ENCODE assay signal across 17 cellular contexts in the genomic region with DNA sequence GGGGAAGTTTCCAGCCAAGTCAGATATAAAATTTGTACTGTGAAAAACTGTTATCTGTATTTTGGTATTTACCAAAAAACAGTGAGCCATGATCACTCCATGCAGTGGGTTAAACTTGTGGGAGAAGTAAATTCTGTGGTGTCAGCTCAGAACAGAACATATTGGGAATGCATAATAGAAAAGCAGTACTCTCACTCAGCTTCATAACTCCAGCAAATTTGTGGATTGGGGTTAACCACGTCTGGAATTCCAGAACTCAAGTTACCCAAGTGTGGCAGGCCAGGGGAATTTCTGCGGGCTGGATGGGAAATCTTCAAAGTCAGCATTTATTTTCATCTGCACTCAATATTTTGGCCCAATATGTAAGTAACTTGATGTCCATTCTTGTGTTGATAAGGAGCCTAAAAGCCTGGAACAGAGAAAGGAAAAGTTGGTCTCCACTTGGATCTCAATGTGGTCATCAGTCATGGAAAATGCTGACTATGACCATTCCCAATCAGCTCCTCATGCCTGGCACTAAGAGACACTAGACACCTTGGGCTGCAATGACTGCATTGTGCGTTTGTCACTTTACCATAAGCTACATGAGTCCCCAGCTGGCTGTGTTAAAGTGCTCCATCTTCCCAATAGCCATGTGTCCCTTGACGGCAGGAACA. TPM values are rescaled to one million over a fixed set of nuclear protein-coding genes. Genes with fewer than 3 reads are reported as not detected.
DNase-seq lines count a peak whose midpoint lies in the region; ATAC-seq and TF ChIP-seq lines count a peak whose summit lies in the region.
"Had no signal": no experiment of that assay in that cellular context is flagged by ENCODE, and none has a peak within 500 bp of the region (broad histone marks: within the 10 kb centered on the region; RNA-seq: fewer than 3 reads in every experiment).

No MANE protein-coding gene starts in this region.

- no peaks in the 10 kb centered on the region for H3K9me2 ChIP-seq in GM23248 (ENCODE audit: insufficient read depth)

- in situ Hi-C loops in GM23248 (cut with MboI): no loop called here

- 50 to 55% methylated on average over 4 of the region's 4 CpGs for WGBS in GM23248 (ENCODE audit: low coverage in 1 of 2, low lambda C conversion rate in 2 of 2, missing lambda C conversion rate in 2 of 2), 2 experiments

- H3K4me2 ChIP-seq in GM23248 (ENCODE audit: unreplicated experiment): no peak overlapping the region

- peak; percentile 51 for DNase-seq in GM23248
- peak; percentile 14 for DNase-seq in amniotic stem cell (lab: John Stamatoyannopoulos, UW)
- peak; percentile 69 for DNase-seq in hepatic stellate cell (ENCODE audit: low spot score)
- no peak for DNase-seq in thoracic aorta (ENCODE audit: low spot score)
- no peak for DNase-seq in NCI-H345 (lab: John Stamatoyannopoulos, UW)
- no peak for DNase-seq in Kasumi-1 (lab: John Stamatoyannopoulos, UW)
- DNase-seq in stimulated activated naive CD4-positive, alpha-beta T cell treated with Interleukin-2 at 50 U/mL for 16 hours (lab: John Stamatoyannopoulos, UW): no peak
- DNase-seq: activated CD4-positive, alpha-beta T cell treated with anti-CD3 and anti-CD28 coated beads, Interleukin-2, amount 50 U/mL, for 4 hours; activated gamma-delta T cell; colonic mucosa; gastrocnemius medialis; KBM-7; left colon; NCI-H2171 treated with DMSO at 0.1 percent for 48 hours; OCI-M1; stimulated activated naive CD8-positive, alpha-beta T cell treated with anti-CD3 and anti-CD28 coated beads, Interleukin-15, Interleukin-2, amounts not matched to agents 100 U/mL and 50 U/mL, for 24 hours had no signal

- no peaks in the 10 kb centered on the region for H3F3A ChIP-seq in GM23248 (ENCODE audit: insufficient read depth)

- H3K36me3 ChIP-seq in GM23248 (ENCODE audit: low read depth) (no peaks in the 10 kb centered on the region), thoracic aorta (no peaks in the 10 kb centered on the region)
- H3K36me3 ChIP-seq: colonic mucosa, gastrocnemius medialis had no signal

- no peak overlapping the region for H3K4me3 ChIP-seq in GM23248
- no peak overlapping the region for H3K4me3 ChIP-seq in thoracic aorta
- H3K4me3 ChIP-seq: colonic mucosa, gastrocnemius medialis had no signal

- H2AFZ ChIP-seq in GM23248: no peak overlapping the region

- ATAC-seq in thoracic aorta (ENCODE audit: insufficient number of reproducible peaks, low FRiP score, low read depth): no peak
- ATAC-seq: stimulated activated naive CD8-positive, alpha-beta T cell treated with anti-CD3 and anti-CD28 coated beads, Interleukin-15, Interleukin-2, amounts not matched to agents 100 U/mL and 50 U/mL, for 24 hours had no signal

- no peak for TF ChIP-seq CTCF in thoracic aorta (IDR thresholded peaks at IDR 0.05)

- no peaks in the 10 kb centered on the region for H3K9me3 ChIP-seq in GM23248 (ENCODE audit: low read depth)
- no peaks in the 10 kb centered on the region for H3K9me3 ChIP-seq in thoracic aorta
- H3K9me3 ChIP-seq: colonic mucosa, gastrocnemius medialis had no signal

- no peaks in the 10 kb centered on the region for H4K20me1 ChIP-seq in GM23248 (ENCODE audit: insufficient read depth)

- H3K4me1 ChIP-seq in GM23248 (ENCODE audit: insufficient read depth): peaks cover 19% of the 10 kb centered on the region
- H3K4me1 ChIP-seq in thoracic aorta (ENCODE audit: control insufficient read depth in 1 of 2, low read depth in 2 of 2): peaks cover 41 to 66% of the 10 kb centered on the region in 2 donors
- H3K4me1 ChIP-seq: colonic mucosa had no signal

- H3K27me3 ChIP-seq in GM23248 (replicated peaks; ENCODE audit: insufficient read depth): no peaks in the 10 kb centered on the region
- no peaks in the 10 kb centered on the region for H3K27me3 ChIP-seq in thoracic aorta (replicated peaks; ENCODE audit: insufficient read depth)
- H3K27me3 ChIP-seq: colonic mucosa, gastrocnemius medialis had no signal

- no peaks in the 10 kb centered on the region for H3K79me2 ChIP-seq in GM23248 (ENCODE audit: insufficient read depth)

- H3K27ac ChIP-seq in GM23248 (peak overlapping the region; percentile 39), thoracic aorta (peak overlapping the region; percentile 82 to 85)
- H3K27ac ChIP-seq: colonic mucosa had no signal

- H3K9ac ChIP-seq in GM23248: peak overlapping the region; percentile 13; the same call in 1 of the 2 replicates

RNA-seq across cellular contexts. Expression of a gene that starts 39.1 kb away (rescaled TPM):
- total RNA-seq in GM23248 (2014; rRNA removed; shearing (Covaris generic)): 113 and 125 TPM in 2 replicates
- polyA plus RNA-seq in GM23248 (2016; fragmentation: Nextera tagmentation; extraction: Ambion mirVana): 35.5 and 40.1 TPM in 2 replicates
- 100 to 1,000 TPM; 111 to 119 TPM for total RNA-seq in thoracic aorta
- total RNA-seq: T-helper 2 cell treated with Interferon-gamma antibody and Interleukin-4, amounts not matched to agents 100 ng/mL and 5 ng/mL, for 36 hours had no signal

Comparison
In these comparisons a context has a peak if more than half of its experiments do, and no peak if none do; other contexts are left out.
1. DNase-seq: peak in GM23248 (single experiment), amniotic stem cell (single experiment) and hepatic stellate cell (single experiment); none in thoracic aorta (single experiment), NCI-H345 (single experiment), Kasumi-1 (0 of 2) and stimulated activated naive CD4-positive, alpha-beta T cell treated with Interleukin-2 at 50 U/mL for 16 hours (single experiment).